ENCODE assay signal across 1 cellular context in the genomic region with DNA sequence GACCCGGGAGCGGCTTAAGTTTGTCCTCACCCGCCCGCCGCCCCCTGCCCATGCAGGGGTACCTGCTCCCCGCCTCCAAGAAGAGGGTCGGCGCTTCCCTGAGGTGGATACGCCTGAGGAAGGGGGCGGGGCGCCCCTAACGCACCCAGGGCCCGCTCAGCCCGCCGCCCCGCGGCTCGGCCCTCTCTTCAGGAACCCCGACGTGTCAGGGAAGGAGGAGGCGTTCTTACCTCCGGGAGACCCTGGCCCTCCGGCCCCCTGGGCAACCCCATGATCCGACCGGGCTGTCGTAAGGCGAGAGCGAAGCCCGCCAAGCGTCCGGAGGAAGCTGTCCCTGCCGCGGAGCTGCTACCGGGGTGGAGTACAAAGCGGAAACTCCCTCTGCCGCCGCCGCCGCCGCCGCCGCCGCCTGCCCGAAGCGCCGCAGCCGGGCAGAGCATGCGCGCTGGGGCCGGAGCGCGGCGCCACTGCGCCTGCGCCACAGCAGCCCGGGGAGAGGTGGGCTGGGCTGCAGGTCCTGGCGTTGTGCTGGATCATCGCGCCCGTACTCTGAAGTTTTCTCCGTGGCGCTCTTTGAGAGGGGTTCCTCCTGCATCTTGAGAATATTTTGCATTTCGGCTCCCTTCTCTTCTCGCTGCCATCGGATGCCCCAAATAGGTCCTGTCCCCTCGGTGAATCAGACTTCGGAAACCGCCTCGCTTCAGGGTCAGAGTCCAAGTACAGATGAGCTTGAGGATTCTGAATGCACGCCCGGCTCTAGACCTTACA.
TF ChIP-seq lines count a peak whose summit lies in the region.

A gene with protein sequence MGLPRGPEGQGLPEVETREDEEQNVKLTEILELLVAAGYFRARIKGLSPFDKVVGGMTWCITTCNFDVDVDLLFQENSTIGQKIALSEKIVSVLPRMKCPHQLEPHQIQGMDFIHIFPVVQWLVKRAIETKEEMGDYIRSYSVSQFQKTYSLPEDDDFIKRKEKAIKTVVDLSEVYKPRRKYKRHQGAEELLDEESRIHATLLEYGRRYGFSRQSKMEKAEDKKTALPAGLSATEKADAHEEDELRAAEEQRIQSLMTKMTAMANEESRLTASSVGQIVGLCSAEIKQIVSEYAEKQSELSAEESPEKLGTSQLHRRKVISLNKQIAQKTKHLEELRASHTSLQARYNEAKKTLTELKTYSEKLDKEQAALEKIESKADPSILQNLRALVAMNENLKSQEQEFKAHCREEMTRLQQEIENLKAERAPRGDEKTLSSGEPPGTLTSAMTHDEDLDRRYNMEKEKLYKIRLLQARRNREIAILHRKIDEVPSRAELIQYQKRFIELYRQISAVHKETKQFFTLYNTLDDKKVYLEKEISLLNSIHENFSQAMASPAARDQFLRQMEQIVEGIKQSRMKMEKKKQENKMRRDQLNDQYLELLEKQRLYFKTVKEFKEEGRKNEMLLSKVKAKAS (minus strand): TSS at position 347 of the 768 bp plus-strand sequence. CDS start 75 bp downstream, at position 272.

TF ChIP-seq in HepG2, 621 proteins besides CTCF, POLR2A, EP300 and RAD21 (continued from another document and continues in another):
- TF ChIP-seq, protein P1, sequence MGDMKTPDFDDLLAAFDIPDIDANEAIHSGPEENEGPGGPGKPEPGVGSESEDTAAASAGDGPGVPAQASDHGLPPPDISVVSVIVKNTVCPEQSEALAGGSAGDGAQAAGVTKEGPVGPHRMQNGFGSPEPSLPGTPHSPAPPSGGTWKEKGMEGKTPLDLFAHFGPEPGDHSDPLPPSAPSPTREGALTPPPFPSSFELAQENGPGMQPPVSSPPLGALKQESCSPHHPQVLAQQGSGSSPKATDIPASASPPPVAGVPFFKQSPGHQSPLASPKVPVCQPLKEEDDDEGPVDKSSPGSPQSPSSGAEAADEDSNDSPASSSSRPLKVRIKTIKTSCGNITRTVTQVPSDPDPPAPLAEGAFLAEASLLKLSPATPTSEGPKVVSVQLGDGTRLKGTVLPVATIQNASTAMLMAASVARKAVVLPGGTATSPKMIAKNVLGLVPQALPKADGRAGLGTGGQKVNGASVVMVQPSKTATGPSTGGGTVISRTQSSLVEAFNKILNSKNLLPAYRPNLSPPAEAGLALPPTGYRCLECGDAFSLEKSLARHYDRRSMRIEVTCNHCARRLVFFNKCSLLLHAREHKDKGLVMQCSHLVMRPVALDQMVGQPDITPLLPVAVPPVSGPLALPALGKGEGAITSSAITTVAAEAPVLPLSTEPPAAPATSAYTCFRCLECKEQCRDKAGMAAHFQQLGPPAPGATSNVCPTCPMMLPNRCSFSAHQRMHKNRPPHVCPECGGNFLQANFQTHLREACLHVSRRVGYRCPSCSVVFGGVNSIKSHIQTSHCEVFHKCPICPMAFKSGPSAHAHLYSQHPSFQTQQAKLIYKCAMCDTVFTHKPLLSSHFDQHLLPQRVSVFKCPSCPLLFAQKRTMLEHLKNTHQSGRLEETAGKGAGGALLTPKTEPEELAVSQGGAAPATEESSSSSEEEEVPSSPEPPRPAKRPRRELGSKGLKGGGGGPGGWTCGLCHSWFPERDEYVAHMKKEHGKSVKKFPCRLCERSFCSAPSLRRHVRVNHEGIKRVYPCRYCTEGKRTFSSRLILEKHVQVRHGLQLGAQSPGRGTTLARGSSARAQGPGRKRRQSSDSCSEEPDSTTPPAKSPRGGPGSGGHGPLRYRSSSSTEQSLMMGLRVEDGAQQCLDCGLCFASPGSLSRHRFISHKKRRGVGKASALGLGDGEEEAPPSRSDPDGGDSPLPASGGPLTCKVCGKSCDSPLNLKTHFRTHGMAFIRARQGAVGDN (CRISPR knock-in tag; IDR thresholded peaks at IDR 0.05) = peak; percentile 83
- TF ChIP-seq, protein P2, sequence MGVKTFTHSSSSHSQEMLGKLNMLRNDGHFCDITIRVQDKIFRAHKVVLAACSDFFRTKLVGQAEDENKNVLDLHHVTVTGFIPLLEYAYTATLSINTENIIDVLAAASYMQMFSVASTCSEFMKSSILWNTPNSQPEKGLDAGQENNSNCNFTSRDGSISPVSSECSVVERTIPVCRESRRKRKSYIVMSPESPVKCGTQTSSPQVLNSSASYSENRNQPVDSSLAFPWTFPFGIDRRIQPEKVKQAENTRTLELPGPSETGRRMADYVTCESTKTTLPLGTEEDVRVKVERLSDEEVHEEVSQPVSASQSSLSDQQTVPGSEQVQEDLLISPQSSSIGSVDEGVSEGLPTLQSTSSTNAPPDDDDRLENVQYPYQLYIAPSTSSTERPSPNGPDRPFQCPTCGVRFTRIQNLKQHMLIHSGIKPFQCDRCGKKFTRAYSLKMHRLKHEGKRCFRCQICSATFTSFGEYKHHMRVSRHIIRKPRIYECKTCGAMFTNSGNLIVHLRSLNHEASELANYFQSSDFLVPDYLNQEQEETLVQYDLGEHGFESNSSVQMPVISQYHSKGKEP (CRISPR knock-in tag; IDR thresholded peaks at IDR 0.05) = no peak
- TF ChIP-seq, protein P3, sequence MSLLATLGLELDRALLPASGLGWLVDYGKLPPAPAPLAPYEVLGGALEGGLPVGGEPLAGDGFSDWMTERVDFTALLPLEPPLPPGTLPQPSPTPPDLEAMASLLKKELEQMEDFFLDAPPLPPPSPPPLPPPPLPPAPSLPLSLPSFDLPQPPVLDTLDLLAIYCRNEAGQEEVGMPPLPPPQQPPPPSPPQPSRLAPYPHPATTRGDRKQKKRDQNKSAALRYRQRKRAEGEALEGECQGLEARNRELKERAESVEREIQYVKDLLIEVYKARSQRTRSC (CRISPR knock-in tag; IDR thresholded peaks at IDR 0.05; ENCODE audit: low read depth) = peak; percentile 30; the same call in 1 of the 2 replicates
- TF ChIP-seq NFYC (CRISPR knock-in tag; IDR thresholded peaks at IDR 0.05) = no peak
- peak; percentile 86 for TF ChIP-seq POLR2G (IDR thresholded peaks at IDR 0.05; ENCODE audit: low read depth, low read length)
- TF ChIP-seq, protein P4, sequence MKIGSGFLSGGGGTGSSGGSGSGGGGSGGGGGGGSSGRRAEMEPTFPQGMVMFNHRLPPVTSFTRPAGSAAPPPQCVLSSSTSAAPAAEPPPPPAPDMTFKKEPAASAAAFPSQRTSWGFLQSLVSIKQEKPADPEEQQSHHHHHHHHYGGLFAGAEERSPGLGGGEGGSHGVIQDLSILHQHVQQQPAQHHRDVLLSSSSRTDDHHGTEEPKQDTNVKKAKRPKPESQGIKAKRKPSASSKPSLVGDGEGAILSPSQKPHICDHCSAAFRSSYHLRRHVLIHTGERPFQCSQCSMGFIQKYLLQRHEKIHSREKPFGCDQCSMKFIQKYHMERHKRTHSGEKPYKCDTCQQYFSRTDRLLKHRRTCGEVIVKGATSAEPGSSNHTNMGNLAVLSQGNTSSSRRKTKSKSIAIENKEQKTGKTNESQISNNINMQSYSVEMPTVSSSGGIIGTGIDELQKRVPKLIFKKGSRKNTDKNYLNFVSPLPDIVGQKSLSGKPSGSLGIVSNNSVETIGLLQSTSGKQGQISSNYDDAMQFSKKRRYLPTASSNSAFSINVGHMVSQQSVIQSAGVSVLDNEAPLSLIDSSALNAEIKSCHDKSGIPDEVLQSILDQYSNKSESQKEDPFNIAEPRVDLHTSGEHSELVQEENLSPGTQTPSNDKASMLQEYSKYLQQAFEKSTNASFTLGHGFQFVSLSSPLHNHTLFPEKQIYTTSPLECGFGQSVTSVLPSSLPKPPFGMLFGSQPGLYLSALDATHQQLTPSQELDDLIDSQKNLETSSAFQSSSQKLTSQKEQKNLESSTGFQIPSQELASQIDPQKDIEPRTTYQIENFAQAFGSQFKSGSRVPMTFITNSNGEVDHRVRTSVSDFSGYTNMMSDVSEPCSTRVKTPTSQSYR (CRISPR knock-in tag; IDR thresholded peaks at IDR 0.05; ENCODE audit: borderline replicate concordance) = no peak; the same call in 1 of the 2 replicates
- TF ChIP-seq, protein P5, sequence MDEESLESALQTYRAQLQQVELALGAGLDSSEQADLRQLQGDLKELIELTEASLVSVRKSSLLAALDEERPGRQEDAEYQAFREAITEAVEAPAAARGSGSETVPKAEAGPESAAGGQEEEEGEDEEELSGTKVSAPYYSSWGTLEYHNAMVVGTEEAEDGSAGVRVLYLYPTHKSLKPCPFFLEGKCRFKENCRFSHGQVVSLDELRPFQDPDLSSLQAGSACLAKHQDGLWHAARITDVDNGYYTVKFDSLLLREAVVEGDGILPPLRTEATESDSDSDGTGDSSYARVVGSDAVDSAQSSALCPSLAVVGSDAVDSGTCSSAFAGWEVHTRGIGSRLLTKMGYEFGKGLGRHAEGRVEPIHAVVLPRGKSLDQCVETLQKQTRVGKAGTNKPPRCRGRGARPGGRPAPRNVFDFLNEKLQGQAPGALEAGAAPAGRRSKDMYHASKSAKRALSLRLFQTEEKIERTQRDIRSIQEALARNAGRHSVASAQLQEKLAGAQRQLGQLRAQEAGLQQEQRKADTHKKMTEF (CRISPR knock-in tag; IDR thresholded peaks at IDR 0.05) = peak; percentile 71; the same call in 1 of the 2 replicates
- no peak for TF ChIP-seq ZBTB1 (CRISPR knock-in tag; IDR thresholded peaks at IDR 0.05; ENCODE audit: borderline replicate concordance)
- TF ChIP-seq, protein P6, sequence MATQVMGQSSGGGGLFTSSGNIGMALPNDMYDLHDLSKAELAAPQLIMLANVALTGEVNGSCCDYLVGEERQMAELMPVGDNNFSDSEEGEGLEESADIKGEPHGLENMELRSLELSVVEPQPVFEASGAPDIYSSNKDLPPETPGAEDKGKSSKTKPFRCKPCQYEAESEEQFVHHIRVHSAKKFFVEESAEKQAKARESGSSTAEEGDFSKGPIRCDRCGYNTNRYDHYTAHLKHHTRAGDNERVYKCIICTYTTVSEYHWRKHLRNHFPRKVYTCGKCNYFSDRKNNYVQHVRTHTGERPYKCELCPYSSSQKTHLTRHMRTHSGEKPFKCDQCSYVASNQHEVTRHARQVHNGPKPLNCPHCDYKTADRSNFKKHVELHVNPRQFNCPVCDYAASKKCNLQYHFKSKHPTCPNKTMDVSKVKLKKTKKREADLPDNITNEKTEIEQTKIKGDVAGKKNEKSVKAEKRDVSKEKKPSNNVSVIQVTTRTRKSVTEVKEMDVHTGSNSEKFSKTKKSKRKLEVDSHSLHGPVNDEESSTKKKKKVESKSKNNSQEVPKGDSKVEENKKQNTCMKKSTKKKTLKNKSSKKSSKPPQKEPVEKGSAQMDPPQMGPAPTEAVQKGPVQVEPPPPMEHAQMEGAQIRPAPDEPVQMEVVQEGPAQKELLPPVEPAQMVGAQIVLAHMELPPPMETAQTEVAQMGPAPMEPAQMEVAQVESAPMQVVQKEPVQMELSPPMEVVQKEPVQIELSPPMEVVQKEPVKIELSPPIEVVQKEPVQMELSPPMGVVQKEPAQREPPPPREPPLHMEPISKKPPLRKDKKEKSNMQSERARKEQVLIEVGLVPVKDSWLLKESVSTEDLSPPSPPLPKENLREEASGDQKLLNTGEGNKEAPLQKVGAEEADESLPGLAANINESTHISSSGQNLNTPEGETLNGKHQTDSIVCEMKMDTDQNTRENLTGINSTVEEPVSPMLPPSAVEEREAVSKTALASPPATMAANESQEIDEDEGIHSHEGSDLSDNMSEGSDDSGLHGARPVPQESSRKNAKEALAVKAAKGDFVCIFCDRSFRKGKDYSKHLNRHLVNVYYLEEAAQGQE (IDR thresholded peaks at IDR 0.05; ENCODE audit: borderline replicate concordance in 1 of 2, low read depth in 1 of 2, low read length in 2 of 2) = no peak; a peak in 1 of 4 replicates
- peak; percentile 91 for TF ChIP-seq ZNF441 (CRISPR knock-in tag; IDR thresholded peaks at IDR 0.05; ENCODE audit: borderline replicate concordance)
- TF ChIP-seq, protein P7, sequence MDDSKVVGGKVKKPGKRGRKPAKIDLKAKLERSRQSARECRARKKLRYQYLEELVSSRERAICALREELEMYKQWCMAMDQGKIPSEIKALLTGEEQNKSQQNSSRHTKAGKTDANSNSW (CRISPR knock-in tag; IDR thresholded peaks at IDR 0.05; ENCODE audit: borderline replicate concordance) = no peak
- TF ChIP-seq, protein P8, sequence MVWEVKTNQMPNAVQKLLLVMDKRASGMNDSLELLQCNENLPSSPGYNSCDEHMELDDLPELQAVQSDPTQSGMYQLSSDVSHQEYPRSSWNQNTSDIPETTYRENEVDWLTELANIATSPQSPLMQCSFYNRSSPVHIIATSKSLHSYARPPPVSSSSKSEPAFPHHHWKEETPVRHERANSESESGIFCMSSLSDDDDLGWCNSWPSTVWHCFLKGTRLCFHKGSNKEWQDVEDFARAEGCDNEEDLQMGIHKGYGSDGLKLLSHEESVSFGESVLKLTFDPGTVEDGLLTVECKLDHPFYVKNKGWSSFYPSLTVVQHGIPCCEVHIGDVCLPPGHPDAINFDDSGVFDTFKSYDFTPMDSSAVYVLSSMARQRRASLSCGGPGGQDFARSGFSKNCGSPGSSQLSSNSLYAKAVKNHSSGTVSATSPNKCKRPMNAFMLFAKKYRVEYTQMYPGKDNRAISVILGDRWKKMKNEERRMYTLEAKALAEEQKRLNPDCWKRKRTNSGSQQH (CRISPR knock-in tag; IDR thresholded peaks at IDR 0.05; ENCODE audit: low read depth) = peak; percentile 25; the same call in 1 of the 2 replicates
- TF ChIP-seq ZFAT (CRISPR knock-in tag; conservative IDR thresholded peaks at IDR 0.05) = no peak
- peak; percentile 53 for TF ChIP-seq TAF1 (CRISPR knock-in tag; IDR thresholded peaks at IDR 0.05)
- TF ChIP-seq KMT2B (CRISPR knock-in tag; IDR thresholded peaks at IDR 0.05) = peak; percentile 40
- TF ChIP-seq ZEB1 (IDR thresholded peaks at IDR 0.05; ENCODE audit: insufficient replicate concordance, low read depth) = no peak
- TF ChIP-seq NCOA1 (CRISPR knock-in tag; IDR thresholded peaks at IDR 0.05) = peak; percentile 22
- 0 out of 2 replicates have a peak, but pooled peaks have one; percentile 85 for TF ChIP-seq ZNF678 (CRISPR knock-in tag; IDR thresholded peaks at IDR 0.05)
- TF ChIP-seq HNRNPH1 (optimal IDR thresholded peaks at IDR 0.05; ENCODE audit: low read depth, low read length) = no peak
- TF ChIP-seq ZC3H4 (CRISPR knock-in tag; IDR thresholded peaks at IDR 0.05; ENCODE audit: borderline replicate concordance) = no peak
- TF ChIP-seq GABPB1 (CRISPR knock-in tag; IDR thresholded peaks at IDR 0.05) = peak; percentile 75
- TF ChIP-seq ZNF776 (CRISPR knock-in tag; IDR thresholded peaks at IDR 0.05) = no peak; the same call in 1 of the 2 replicates
- TF ChIP-seq, protein P9, sequence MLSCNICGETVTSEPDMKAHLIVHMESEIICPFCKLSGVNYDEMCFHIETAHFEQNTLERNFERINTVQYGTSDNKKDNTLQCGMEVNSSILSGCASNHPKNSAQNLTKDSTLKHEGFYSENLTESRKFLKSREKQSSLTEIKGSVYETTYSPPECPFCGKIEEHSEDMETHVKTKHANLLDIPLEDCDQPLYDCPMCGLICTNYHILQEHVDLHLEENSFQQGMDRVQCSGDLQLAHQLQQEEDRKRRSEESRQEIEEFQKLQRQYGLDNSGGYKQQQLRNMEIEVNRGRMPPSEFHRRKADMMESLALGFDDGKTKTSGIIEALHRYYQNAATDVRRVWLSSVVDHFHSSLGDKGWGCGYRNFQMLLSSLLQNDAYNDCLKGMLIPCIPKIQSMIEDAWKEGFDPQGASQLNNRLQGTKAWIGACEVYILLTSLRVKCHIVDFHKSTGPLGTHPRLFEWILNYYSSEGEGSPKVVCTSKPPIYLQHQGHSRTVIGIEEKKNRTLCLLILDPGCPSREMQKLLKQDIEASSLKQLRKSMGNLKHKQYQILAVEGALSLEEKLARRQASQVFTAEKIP (CRISPR knock-in tag; IDR thresholded peaks at IDR 0.05; ENCODE audit: borderline replicate concordance) = no peak
- no peak; the same call in 1 of the 2 replicates for TF ChIP-seq TGIF2 (CRISPR knock-in tag; IDR thresholded peaks at IDR 0.05)
- TF ChIP-seq HOXA5 (CRISPR knock-in tag; IDR thresholded peaks at IDR 0.05) = peak; percentile 31; the same call in 1 of the 2 replicates
- no peak for TF ChIP-seq ZFP36L1 (CRISPR knock-in tag; IDR thresholded peaks at IDR 0.05)
- TF ChIP-seq ELF4 (CRISPR knock-in tag; IDR thresholded peaks at IDR 0.05; ENCODE audit: borderline replicate concordance) = no peak
- TF ChIP-seq SNAPC2 (CRISPR knock-in tag; IDR thresholded peaks at IDR 0.05) = no peak
- no peak for TF ChIP-seq SYNCRIP (IDR thresholded peaks at IDR 0.05; ENCODE audit: insufficient read depth, low read depth, low read length)
- peak; percentile 31; the same call in 1 of the 2 replicates for TF ChIP-seq BRCA1 (CRISPR knock-in tag; IDR thresholded peaks at IDR 0.05)
- no peak for TF ChIP-seq TOE1 (CRISPR knock-in tag; IDR thresholded peaks at IDR 0.05)
- TF ChIP-seq HNRNPK (IDR thresholded peaks at IDR 0.05; ENCODE audit: low read depth, low read length, poor library complexity, severe bottlenecking) = no peak
